24 cellular contexts compared by ENCODE assay signal in genomic region chr1:81314497-81314896, GRCh38.
DNase-seq lines count a peak whose midpoint lies in the region; ATAC-seq and TF ChIP-seq lines count a peak whose summit lies in the region.
"Had no signal": no experiment of that assay in that cellular context is flagged by ENCODE, and none has a peak within 500 bp of the region (broad histone marks: within the 10 kb centered on the region; RNA-seq: fewer than 3 reads in every experiment).

No MANE protein-coding gene starts in this region.

- peaks cover 0 to 36% (median 10%) of the 10 kb centered on the region in 10 experiments; a peak in 12 of 20 replicates for H3K4me1 ChIP-seq in BLaER1 treated with 17β-estradiol and CSF1 and Interleukin-3, amounts not matched to agents 10 nM and 100 nM
- H3K4me1 ChIP-seq in right lobe of liver, result no peaks in the 10 kb centered on the region
- H3K4me1 ChIP-seq: left lung had no signal

- H3K9ac ChIP-seq in BLaER1 treated with 17β-estradiol and CSF1 and Interleukin-3, amounts not matched to agents 10 nM and 100 nM, result no peak overlapping the region

- no peak for TF ChIP-seq CTCF in right lobe of liver (IDR thresholded peaks at IDR 0.05)

- H3K27ac ChIP-seq in BLaER1 treated with 17β-estradiol and CSF1 and Interleukin-3, amounts not matched to agents 10 nM and 100 nM, result peak overlapping the region in 6 of 11 experiments; percentile 14 to 55 (median 36); a peak in 8 of 22 replicates
- peak overlapping the region in 1 of 3 donors; percentile 30 for H3K27ac ChIP-seq in right lobe of liver
- H3K27ac ChIP-seq: left lung, skin epidermis had no signal

- H4K20me1 ChIP-seq in BLaER1 treated with 17β-estradiol and CSF1 and Interleukin-3, amounts not matched to agents 10 nM and 100 nM, result no peaks in the 10 kb centered on the region

- no peaks in the 10 kb centered on the region for H3K36me3 ChIP-seq in BLaER1 treated with 17β-estradiol and CSF1 and Interleukin-3, amounts not matched to agents 10 nM and 100 nM
- H3K36me3 ChIP-seq in right lobe of liver, result no peaks in the 10 kb centered on the region
- H3K36me3 ChIP-seq: left lung had no signal

- H3K4me3 ChIP-seq in BLaER1 treated with 17β-estradiol and CSF1 and Interleukin-3, amounts not matched to agents 10 nM and 100 nM, result no peak overlapping the region
- H3K4me3 ChIP-seq in right lobe of liver, result no peak overlapping the region
- H3K4me3 ChIP-seq: GM12878, left lung, skin epidermis had no signal

- ATAC-seq in Right ventricle myocardium superior (ENCODE audit: poor library complexity) (peak; percentile 64), right lobe of liver (peak; percentile 47 to 77 (median 57)), GM18520 (IDR thresholded peaks at IDR 0.05; ENCODE audit: unreplicated experiment) (no peak)
- ATAC-seq: activated naive CD4-positive, alpha-beta T cell treated with anti-CD3 and anti-CD28 coated beads, Interleukin-2, amount 50 U/mL, for 72 hours; GM12878; left lung; naive thymus-derived CD8-positive, alpha-beta T cell; stimulated activated memory B cell treated with anti-CD40 and anti-IgM and Interleukin-4, amounts not matched to agents 10 μg/mL and 1 μg/mL and 100 μg/mL, for 72 hours had no signal

- H3K4me2 ChIP-seq in BLaER1 treated with 17β-estradiol and CSF1 and Interleukin-3, amounts not matched to agents 10 nM and 100 nM, result peak overlapping the region in 10 of 11 experiments; percentile 2 to 74 (median 42); a peak in 15 of 22 replicates

- no peak for TF ChIP-seq POLR2A in right lobe of liver (IDR thresholded peaks at IDR 0.05)

- no peaks in the 10 kb centered on the region for H3K27me3 ChIP-seq in BLaER1 treated with 17β-estradiol and CSF1 and Interleukin-3, amounts not matched to agents 10 nM and 100 nM
- no peaks in the 10 kb centered on the region for H3K27me3 ChIP-seq in right lobe of liver
- H3K27me3 ChIP-seq: left lung had no signal

- intact Hi-C loops in Right ventricle myocardium superior (cut with DNase I), result loop anchor here (10.0 kb wide), 1 partner anchor 90 kb away; no protein-coding TSS in a partner anchor
- intact Hi-C loops in right lobe of liver (cut with DNase I), result no loop called here
- intact Hi-C loops in head of caudate nucleus (cut with DNase I), result no loop called here

- DNase-seq in MV-4-11 (lab: John Stamatoyannopoulos, UW), result peak; percentile 43
- no peak for DNase-seq in Right ventricle myocardium superior
- no peak for DNase-seq in right lobe of liver
- DNase-seq in head of caudate nucleus, result no peak
- no peak for DNase-seq in SIG-M5 (lab: John Stamatoyannopoulos, UW)
- DNase-seq in activated CD8-positive, alpha-beta memory T cell treated with anti-CD3 and anti-CD28 coated beads for 24 hours, result no peak
- DNase-seq: ACHN; activated CD4-positive, alpha-beta T cell treated with anti-CD3 and anti-CD28 coated beads for 48 hours; aorta; CD8-positive, alpha-beta memory T cell; DMS 273 treated with DMSO at 0.1 percent for 48 hours; HCEC 1CT; left lung; naive thymus-derived CD8-positive, alpha-beta T cell; NCI-H2107; NCI-H748 treated with DMSO at 0.1 percent for 48 hours; OCI-M1; trophoblast cell had no signal

- H3K9me3 ChIP-seq in BLaER1 treated with 17β-estradiol and CSF1 and Interleukin-3, amounts not matched to agents 10 nM and 100 nM (replicated peaks in 1 of 11), result no peaks in the 10 kb centered on the region
- H3K9me3 ChIP-seq in right lobe of liver, result no peaks in the 10 kb centered on the region
- H3K9me3 ChIP-seq: left lung had no signal
